Comparison of ENCODE assay signal across 14 cellular contexts in genomic region chr3:86547697-86548096, GRCh38.
A peak's percentile ranks its signal among the peaks of the same experiment; 100 is the strongest.
DNase-seq lines count a peak whose midpoint lies in the region; ATAC-seq and TF ChIP-seq lines count a peak whose summit lies in the region.
"Had no signal": no experiment of that assay in that cellular context is flagged by ENCODE, and none has a peak within 500 bp of the region (broad histone marks: within the 10 kb centered on the region; RNA-seq: fewer than 3 reads in every experiment).

No MANE protein-coding gene starts in this region.

- no peak overlapping the region for H3K4me2 ChIP-seq in neural progenitor cell
- H3K4me2 ChIP-seq: KMS-11, PC-9 had no signal

- H2AFZ ChIP-seq in neural progenitor cell (replicated peaks), result no peak overlapping the region
- H2AFZ ChIP-seq: PC-9 had no signal

- H3K27me3 Mint-ChIP-seq in endodermal cell (ENCODE audit: insufficient read depth) (no peaks in the 10 kb centered on the region), neural progenitor cell (ENCODE audit: insufficient read depth, low read depth) (peaks cover 2% of the 10 kb centered on the region)

- no peak overlapping the region for H3K27ac ChIP-seq in endodermal cell (ENCODE audit: low read depth, low read length)
- no peak overlapping the region for H3K27ac ChIP-seq in neural progenitor cell
- no peak overlapping the region for H3K27ac ChIP-seq in WERI-Rb-1
- H3K27ac ChIP-seq: HL-60, KMS-11, PC-9 had no signal

- H3K4me1 ChIP-seq in endodermal cell (ENCODE audit: control insufficient read depth, insufficient read depth, low read length) (no peaks in the 10 kb centered on the region), neural progenitor cell (peaks cover 7% of the 10 kb centered on the region)

- ATAC-seq in HG02678 (IDR thresholded peaks at IDR 0.05; ENCODE audit: unreplicated experiment), result no peak

- H3F3A ChIP-seq in neural progenitor cell (ENCODE audit: low read depth), result no peaks in the 10 kb centered on the region

- no peak overlapping the region for H3K4me3 Mint-ChIP-seq in endodermal cell
- no peak overlapping the region for H3K4me3 Mint-ChIP-seq in neural progenitor cell

- H3K36me3 ChIP-seq in endodermal cell (ENCODE audit: control insufficient read depth, insufficient read depth, low read length) (no peaks in the 10 kb centered on the region), neural progenitor cell (no peaks in the 10 kb centered on the region), WERI-Rb-1 (no peaks in the 10 kb centered on the region)

- 36% methylated on average over 1 of the region's 2 CpGs; no CpG with 5 or more reads in 1 of the 2 experiments for WGBS in endodermal cell (ENCODE audit: insufficient coverage in 1 of 2, insufficient read length in 1 of 2), 2 experiments

- H3K4me1 Mint-ChIP-seq in endodermal cell (peaks cover 5% of the 10 kb centered on the region), neural progenitor cell (no peaks in the 10 kb centered on the region)

- DNase-seq in NCI-H146 (lab: John Stamatoyannopoulos, UW) (peak; percentile 15), NCI-H146 treated with DMSO at 0.1 percent for 48 hours (lab: John Stamatoyannopoulos, UW; ENCODE audit: unreplicated experiment) (no peak), NCI-H2171 (lab: John Stamatoyannopoulos, UW) (peak; percentile 10), endodermal cell (peak; percentile 74), neural progenitor cell (ENCODE audit: low spot score) (peak; percentile 15), NCI-H1092 (lab: John Stamatoyannopoulos, UW) (no peak), WERI-Rb-1 (no peak)
- DNase-seq: C1 segment of cervical spinal cord, NCI-H1436, NCI-H524 treated with DMSO at 0.1 percent for 48 hours, PC-9 had no signal

- H3K4me3 ChIP-seq in endodermal cell (ENCODE audit: low read length) (no peak overlapping the region), neural progenitor cell (no peak overlapping the region), WERI-Rb-1 (ENCODE audit: low read depth, low read length) (no peak overlapping the region)
- H3K4me3 ChIP-seq: PC-9 had no signal

- no peaks in the 10 kb centered on the region for H4K20me1 ChIP-seq in neural progenitor cell (ENCODE audit: low read depth)

- H3K36me3 Mint-ChIP-seq in endodermal cell (ENCODE audit: low read depth) (no peaks in the 10 kb centered on the region), neural progenitor cell (no peaks in the 10 kb centered on the region)

- H3K9me3 ChIP-seq in endodermal cell (ENCODE audit: control insufficient read depth, low read length) (no peaks in the 10 kb centered on the region), neural progenitor cell (ENCODE audit: low read depth) (no peaks in the 10 kb centered on the region), WERI-Rb-1 (ENCODE audit: severe bottlenecking) (no peaks in the 10 kb centered on the region)

- H3K27ac Mint-ChIP-seq in endodermal cell, result no peak overlapping the region
- no peak overlapping the region for H3K27ac Mint-ChIP-seq in neural progenitor cell

- TF ChIP-seq CTCF in endodermal cell (conservative IDR thresholded peaks at IDR 0.05) (peak; percentile 27), neural progenitor cell (IDR thresholded peaks at IDR 0.05) (no peak), WERI-Rb-1 (IDR thresholded peaks at IDR 0.05; ENCODE audit: low read depth, low read length) (no peak)

- H3K9ac ChIP-seq in endodermal cell (ENCODE audit: extremely low read depth, low read length, poor library complexity, severe bottlenecking) (no peak overlapping the region), neural progenitor cell (no peak overlapping the region)
- H3K9ac ChIP-seq: KMS-11 had no signal

- H3K9me3 Mint-ChIP-seq in endodermal cell, result peaks cover 6% of the 10 kb centered on the region
- no peaks in the 10 kb centered on the region for H3K9me3 Mint-ChIP-seq in neural progenitor cell

- H3K27me3 ChIP-seq in endodermal cell (ENCODE audit: control insufficient read depth, insufficient read depth, low read length, poor library complexity, severe bottlenecking) (no peaks in the 10 kb centered on the region), neural progenitor cell (no peaks in the 10 kb centered on the region), WERI-Rb-1 (ENCODE audit: insufficient read depth, low read depth, severe bottlenecking) (no peaks in the 10 kb centered on the region)

- H3K79me2 ChIP-seq in neural progenitor cell (ENCODE audit: low read depth), result no peaks in the 10 kb centered on the region

Comparison
In these comparisons a context has a peak if more than half of its experiments do, and no peak if none do; other contexts are left out.
1. DNase-seq: peak in NCI-H146 (single experiment), NCI-H2171 (single experiment), endodermal cell (single experiment) and neural progenitor cell (single experiment); none in NCI-H146 treated with DMSO at 0.1 percent for 48 hours (single experiment), NCI-H1092 (single experiment) and WERI-Rb-1 (single experiment).